ENCODE assay signal across 7 cellular contexts in the genomic region with DNA sequence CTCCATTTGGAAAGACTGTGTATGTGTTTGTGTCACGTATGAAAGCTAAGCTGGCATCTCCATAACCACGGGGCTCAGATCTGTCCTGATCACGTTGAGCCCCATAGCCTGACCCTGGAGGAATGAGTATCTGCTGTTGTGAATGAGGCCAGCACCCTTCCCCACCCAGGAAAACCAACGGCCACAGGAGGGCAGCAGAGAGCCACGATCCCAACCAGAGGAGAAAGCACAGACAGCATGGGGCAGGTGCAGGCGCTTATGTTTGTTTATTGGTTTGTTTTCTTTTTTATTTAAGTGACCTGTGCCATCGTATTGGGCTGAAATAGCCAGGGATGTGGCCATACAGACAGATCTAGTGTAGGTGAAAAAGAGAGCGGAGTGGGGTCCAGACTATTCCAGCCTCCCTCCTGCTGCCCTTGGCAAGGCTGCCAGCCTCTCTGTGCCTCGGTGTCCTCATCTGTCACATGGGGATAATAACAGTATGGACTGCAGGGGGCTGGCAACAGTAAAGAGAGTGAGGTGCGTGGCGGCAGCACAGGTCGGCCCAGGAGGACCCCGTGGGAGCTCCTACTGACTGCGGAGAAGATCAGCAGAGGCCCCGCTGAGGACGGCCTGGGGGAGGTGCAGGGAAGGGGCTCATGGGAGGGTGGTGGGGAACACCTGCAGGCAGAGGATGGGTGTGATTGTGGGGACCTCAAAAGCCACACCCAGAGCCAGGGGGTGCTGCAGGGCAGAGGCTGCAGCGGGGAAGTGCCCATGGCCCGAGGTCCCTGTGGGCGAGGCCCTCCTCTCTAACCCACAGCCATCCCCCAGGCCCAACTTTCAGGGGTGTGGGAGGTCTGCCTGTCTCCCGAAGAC. TPM values are rescaled to one million over a fixed set of nuclear protein-coding genes. Genes with fewer than 3 reads are reported as not detected.
DNase-seq lines count a peak whose midpoint lies in the region; ATAC-seq and FAIRE-seq lines count a peak whose summit lies in the region.

No MANE protein-coding gene starts in this region.

- H3K27me3 ChIP-seq in small intestine (ENCODE audit: control insufficient read depth in 2 of 2, insufficient read depth in 2 of 2, low read length in 2 of 2), result peaks cover 0 to 3% of the 10 kb centered on the region in 2 donors

- H3K9me3 ChIP-seq in small intestine (ENCODE audit: control insufficient read depth, low read depth), result no peaks in the 10 kb centered on the region

- H3K36me3 ChIP-seq in small intestine (ENCODE audit: control insufficient read depth in 2 of 2, insufficient read depth in 2 of 2, low read length in 2 of 2), result no peaks in the 10 kb centered on the region

- ATAC-seq in GM18502 (IDR thresholded peaks at IDR 0.05; ENCODE audit: poor library complexity, unreplicated experiment), result peak; percentile 62
- peak; percentile 65 for ATAC-seq in HG02870 (IDR thresholded peaks at IDR 0.05; ENCODE audit: unreplicated experiment)

- H3K4me1 ChIP-seq in small intestine (ENCODE audit: control insufficient read depth in 2 of 2, insufficient read depth in 1 of 2, low read depth in 1 of 2, low read length in 1 of 2), result no peaks in the 10 kb centered on the region

- H3K4me3 ChIP-seq in small intestine (ENCODE audit: low read depth in 1 of 2, low read length in 2 of 2), result no peak overlapping the region

- no peak for FAIRE-seq in small intestine (lab: Jason Lieb, UNC)

- DNase-seq in NCI-H187 (lab: John Stamatoyannopoulos, UW) (peak; percentile 41 to 55), T-helper 22 cell (ENCODE audit: low read depth) (peak; percentile 68), anterior cingulate cortex (lab: John Stamatoyannopoulos, UW) (peak in 56 of 58 donors; percentile 20 to 94 (median 76)), hippocampal formation (lab: John Stamatoyannopoulos, UW) (peak; percentile 80 to 83), small intestine (peak; percentile 83)

- H3K27ac ChIP-seq in small intestine (ENCODE audit: low read depth in 1 of 2, low read length in 1 of 2), result peak overlapping the region in 1 of 2 donors; percentile 47

- 52 to 58% (median 56%) methylated on average over 20 of the region's 20 CpGs for WGBS in small intestine, 3 donors

RNA-seq across cellular contexts. Expression of gene OR2V2, which starts 12.1 kb away (rescaled TPM):
- not detected for polyA plus RNA-seq in small intestine

RNA-seq across cellular contexts. Expression of gene OR2V1, which starts 28.5 kb away (rescaled TPM):
- polyA plus RNA-seq in small intestine, result not detected

RNA-seq across cellular contexts. Expression of gene TRIM7, which starts 45.5 kb away (rescaled TPM):
- polyA plus RNA-seq in small intestine, result 1 to 10 TPM in 1 of 3 donors, under 1 TPM in 1, not detected in 1; 0.89 to 2.1 TPM
